4 cellular contexts compared by ENCODE assay signal in genomic region chr21:45626127-45626526, GRCh38. TPM values are rescaled to one million over a fixed set of nuclear protein-coding genes. Genes with fewer than 3 reads are reported as not detected.
DNase-seq lines count a peak whose midpoint lies in the region; ATAC-seq and TF ChIP-seq lines count a peak whose summit lies in the region.
"Not testable (repeated sequence)": the region's sequence is repeated elsewhere in the genome, so short reads cannot be mapped to it uniquely, and the experiment has no call there.
"Had no signal": no experiment of that assay in that cellular context is flagged by ENCODE, and none has a peak within 500 bp of the region (broad histone marks: within the 10 kb centered on the region; RNA-seq: fewer than 3 reads in every experiment).

No MANE protein-coding gene starts in this region.

- not testable (repeated sequence) for TF ChIP-seq CTCF in HEK293 (tag by site-specific recombination; IDR thresholded peaks at IDR 0.05); coronary artery (IDR thresholded peaks at IDR 0.05)

- ATAC-seq in activated CD8-positive, alpha-beta T cell treated with anti-CD3 and anti-CD28 coated beads, Interleukin-2, amount 10 ng/mL, durations not matched to agents 7 days and 5 days = not testable (repeated sequence)

- DNase-seq in activated CD8-positive, alpha-beta T cell treated with anti-CD3 and anti-CD28 coated beads, Interleukin-2, amount 10 ng/mL, durations not matched to agents 7 days and 5 days = not testable (repeated sequence)
- DNase-seq in coronary artery (ENCODE audit: low spot score) = peak; percentile 14

- not testable (repeated sequence) for H3K4me3 Mint-ChIP-seq in activated CD8-positive, alpha-beta T cell treated with anti-CD3 and anti-CD28 coated beads, Interleukin-2, amount 10 ng/mL, durations not matched to agents 7 days and 5 days

- POLR2A ChIA-PET in HEK293 (lab: Yijun Ruan, JAX); activated CD8-positive, alpha-beta T cell treated with anti-CD3 and anti-CD28 coated beads, Interleukin-2, amount 10 ng/mL, durations not matched to agents 7 days and 5 days (lab: Charles Lee): not testable (repeated sequence)

- H3K27ac ChIP-seq in HEK293 (ENCODE audit: extremely low read depth, low read depth, low read length); coronary artery: not testable (repeated sequence)

- CTCF ChIA-PET in HEK293 (lab: Yijun Ruan, JAX) = interaction anchor here (0.7 to 0.9 kb wide), 2 partner anchors 30 to 70 kb away, joined by 3 to 4 read pairs; no protein-coding TSS in a partner anchor
- CTCF ChIA-PET in activated CD8-positive, alpha-beta T cell treated with anti-CD3 and anti-CD28 coated beads, Interleukin-2, amount 10 ng/mL, durations not matched to agents 7 days and 5 days (lab: Charles Lee) = not testable (repeated sequence)

- H3K4me1 ChIP-seq in HEK293 (ENCODE audit: control insufficient read depth, insufficient read depth, low read length) = not testable (repeated sequence)

- not testable (repeated sequence) for H3K4me1 Mint-ChIP-seq in activated CD8-positive, alpha-beta T cell treated with anti-CD3 and anti-CD28 coated beads, Interleukin-2, amount 10 ng/mL, durations not matched to agents 7 days and 5 days (ENCODE audit: low read depth)

- not testable (repeated sequence) for H3K9me3 Mint-ChIP-seq in activated CD8-positive, alpha-beta T cell treated with anti-CD3 and anti-CD28 coated beads, Interleukin-2, amount 10 ng/mL, durations not matched to agents 7 days and 5 days (ENCODE audit: insufficient read depth)

- peaks cover 13% of the 10 kb centered on the region for H3K27me3 Mint-ChIP-seq in activated CD8-positive, alpha-beta T cell treated with anti-CD3 and anti-CD28 coated beads, Interleukin-2, amount 10 ng/mL, durations not matched to agents 7 days and 5 days (ENCODE audit: low read depth)

- H3K36me3 Mint-ChIP-seq in activated CD8-positive, alpha-beta T cell treated with anti-CD3 and anti-CD28 coated beads, Interleukin-2, amount 10 ng/mL, durations not matched to agents 7 days and 5 days (ENCODE audit: low read depth) = not testable (repeated sequence)

- H3K4me3 ChIP-seq in HEK293 (ENCODE audit: low read depth, low read length); coronary artery: not testable (repeated sequence)

- H3K9me3 ChIP-seq in HEK293 (ENCODE audit: control insufficient read depth, insufficient read depth, low read depth, low read length) = not testable (repeated sequence)

- peak overlapping the region; percentile 34 for H3K27ac Mint-ChIP-seq in activated CD8-positive, alpha-beta T cell treated with anti-CD3 and anti-CD28 coated beads, Interleukin-2, amount 10 ng/mL, durations not matched to agents 7 days and 5 days

- H3K36me3 ChIP-seq in HEK293 (ENCODE audit: control insufficient read depth in 2 of 2, insufficient read depth in 1 of 2, low read length in 2 of 2) = not testable (repeated sequence)

TF ChIP-seq in HEK293, 187 proteins besides CTCF, POLR2A, EP300 and RAD21:
- peak; percentile 97 for TF ChIP-seq ZNF146 (tag by site-specific recombination; IDR thresholded peaks at IDR 0.05)

RNA-seq across cellular contexts. Expression of gene PCBP3, which starts 17.4 kb away (rescaled TPM):
- 1 to 10 TPM; 1.3 to 1.4 TPM for total RNA-seq in activated CD8-positive, alpha-beta T cell treated with anti-CD3 and anti-CD28 coated beads, Interleukin-2, amount 10 ng/mL, durations not matched to agents 7 days and 5 days
- total RNA-seq: A172 had no signal
